Comparison of ENCODE assay signal across 20 cellular contexts in genomic region chr10:34491666-34492065, GRCh38.
DNase-seq lines count a peak whose midpoint lies in the region; ATAC-seq and TF ChIP-seq lines count a peak whose summit lies in the region.
"Had no signal": no experiment of that assay in that cellular context is flagged by ENCODE, and none has a peak within 500 bp of the region (broad histone marks: within the 10 kb centered on the region; RNA-seq: fewer than 3 reads in every experiment).

No MANE protein-coding gene starts in this region.

- CTCF ChIA-PET in PC-3 (lab: Charles Lee), result no interaction called here

- H4K20me1 ChIP-seq in PC-3 (ENCODE audit: low read length), result no peaks in the 10 kb centered on the region

- intact Hi-C loops in PC-3 (cut with micrococcal nuclease), result no loop called here

- H3K4me1 ChIP-seq in PC-3 (ENCODE audit: insufficient read depth, low read length), result peaks cover 27% of the 10 kb centered on the region

- H3K27ac ChIP-seq in PC-3 (ENCODE audit: low read length), result peak overlapping the region; percentile 26
- H3K27ac ChIP-seq: cardiac muscle cell, dorsolateral prefrontal cortex, SK-N-MC, upper lobe of right lung had no signal

- H3K79me2 ChIP-seq in PC-3 (ENCODE audit: low read length), result no peaks in the 10 kb centered on the region

- H3K9me3 ChIP-seq in PC-3 (ENCODE audit: low read length), result no peaks in the 10 kb centered on the region
- H3K9me3 ChIP-seq: upper lobe of right lung had no signal

- H3K9me2 ChIP-seq in PC-3 (replicated peaks; ENCODE audit: low read length), result no peaks in the 10 kb centered on the region

- no peaks in the 10 kb centered on the region for H3K27me3 ChIP-seq in PC-3 (ENCODE audit: low read length)
- H3K27me3 ChIP-seq: cardiac muscle cell, upper lobe of right lung had no signal

- H3K4me3 ChIP-seq in PC-3 (ENCODE audit: low read length), result peak overlapping the region; percentile 6
- H3K4me3 ChIP-seq: cardiac muscle cell, SK-N-MC, upper lobe of right lung had no signal

- H3K9ac ChIP-seq in PC-3 (ENCODE audit: low read length), result peak overlapping the region; percentile 2; the same call in 1 of the 2 replicates

- ATAC-seq in PC-3 (peak; percentile 5), HG03439 (IDR thresholded peaks at IDR 0.05; ENCODE audit: unreplicated experiment) (no peak)
- ATAC-seq: activated CD4-positive, CD25-positive, alpha-beta regulatory T cell treated with anti-CD3 and anti-CD28 coated beads, Interleukin-2, amount 50 U/mL, for 24 hours; activated CD8-positive, alpha-beta memory T cell treated with anti-CD3 and anti-CD28 coated beads, Interleukin-2, amount 10 ng/mL, durations not matched to agents 7 days and 5 days; activated naive CD8-positive, alpha-beta T cell treated with anti-CD3 and anti-CD28 coated beads, Interleukin-2, amount 50 U/mL, for 24 hours; left ventricle myocardium superior; upper lobe of right lung had no signal

- no peaks in the 10 kb centered on the region for H3K36me3 ChIP-seq in PC-3 (ENCODE audit: low read depth, low read length)
- H3K36me3 ChIP-seq: cardiac muscle cell, upper lobe of right lung had no signal

- H3F3A ChIP-seq in PC-3 (ENCODE audit: low read length, unreplicated experiment), result no peaks in the 10 kb centered on the region

- DNase-seq in Ammon's horn (ENCODE audit: low spot score) (peak; percentile 48), NAMALWA (ENCODE audit: low spot score) (peak; percentile 5), PC-3 (peak; percentile 40), inferior parietal cortex (ENCODE audit: extremely low spot score) (peak; percentile 32), GM03348 (ENCODE audit: low spot score) (no peak), SKM-1 (lab: John Stamatoyannopoulos, UW; ENCODE audit: unreplicated experiment) (no peak)
- DNase-seq: activated CD8-positive, alpha-beta memory T cell treated with anti-CD3 and anti-CD28 coated beads, Interleukin-2, amount 10 ng/mL, durations not matched to agents 7 days and 5 days; activated naive CD8-positive, alpha-beta T cell treated with anti-CD3 and anti-CD28 coated beads, Interleukin-2, amount 50 U/mL, for 24 hours; dorsolateral prefrontal cortex; glutamatergic neuron; left ventricle myocardium superior; NCI-H1048; occipital lobe; stimulated activated CD4-positive, alpha-beta T cell treated with anti-CD3 and anti-CD28 coated beads, Interleukin-2, amount 100 ng/mL, for 24 hours; T-helper 9 cell; upper lobe of right lung had no signal

- POLR2A ChIA-PET in PC-3 (lab: Charles Lee; ENCODE audit: unreplicated experiment), result interaction anchor here (0.6 kb wide), 1 partner anchor 1537 kb away, joined by 3 read pairs; no protein-coding TSS in a partner anchor

- no peak for TF ChIP-seq CTCF in PC-3 (conservative IDR thresholded peaks at IDR 0.05; ENCODE audit: low read depth, low read length)

- BruUV-seq in PC-3 (replicated peaks; lab: Mats Ljungman, UMichigan), result no TSS peak

- 0 out of 2 replicates have a peak overlapping the region, but pooled peaks have one; percentile 4 for H2AFZ ChIP-seq in PC-3 (ENCODE audit: low read length)

- H3K4me2 ChIP-seq in PC-3 (ENCODE audit: low read length), result peak overlapping the region; percentile 51

Comparison
In these comparisons a context has a peak if more than half of its experiments do, and no peak if none do; other contexts are left out.
1. DNase-seq: peak in Ammon's horn (single experiment), NAMALWA (single experiment), PC-3 (single experiment) and inferior parietal cortex (single experiment); none in GM03348 (single experiment) and SKM-1 (single experiment).